Comparison of ENCODE assay signal across 8 cellular contexts in the genomic region with DNA sequence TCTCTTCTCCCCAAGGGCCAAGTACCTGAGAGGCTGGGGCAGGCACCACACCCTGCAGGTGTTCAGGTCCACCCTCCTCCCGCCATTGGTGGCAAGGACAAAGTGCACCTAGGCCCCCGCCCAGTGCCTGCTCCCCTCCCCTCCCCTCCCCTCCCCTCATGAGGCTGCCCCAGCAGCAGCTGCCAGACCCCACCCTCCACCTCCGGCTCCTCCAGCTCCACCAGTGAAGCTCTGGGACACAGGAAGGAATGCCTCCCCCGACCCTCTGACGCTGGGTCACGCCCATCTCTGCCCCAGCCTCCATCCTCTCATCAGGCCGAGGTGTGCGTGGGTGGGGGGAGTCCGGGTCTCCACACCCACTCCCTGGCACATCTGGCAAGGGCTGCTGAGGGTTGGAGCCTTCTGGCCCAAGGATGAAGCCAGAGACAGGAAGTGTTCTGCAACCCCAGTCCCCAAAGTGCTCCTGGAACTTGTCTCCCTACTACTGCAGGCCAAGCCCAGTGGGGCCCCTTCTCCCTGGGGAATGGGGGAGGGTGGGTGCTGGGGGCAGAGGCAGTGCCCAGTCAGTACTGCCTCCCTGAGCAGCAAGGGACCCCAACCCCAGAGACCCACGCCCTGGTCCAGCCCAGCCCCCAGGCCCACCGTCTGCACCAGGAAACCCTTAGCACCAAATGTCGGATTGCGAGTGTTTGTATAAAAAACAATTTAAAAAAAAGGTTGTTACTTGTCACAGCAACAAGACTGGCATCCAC. TPM values are rescaled to one million over a fixed set of nuclear protein-coding genes. Genes with fewer than 3 reads are reported as not detected.
DNase-seq lines count a peak whose midpoint lies in the region; ATAC-seq, FAIRE-seq and TF ChIP-seq lines count a peak whose summit lies in the region.

No MANE protein-coding gene starts in this region.

- H3K27ac Mint-ChIP-seq in naive thymus-derived CD8-positive, alpha-beta T cell = peak overlapping the region in 5 of 10 donors; percentile 15 to 90 (median 44)

- CTCF ChIA-PET in K562 (lab: Yijun Ruan, JAX; ENCODE audit: low intra/inter-chr PET ratio) = no interaction called here

- H3K4me1 Mint-ChIP-seq in naive thymus-derived CD8-positive, alpha-beta T cell = peaks cover 10 to 36% (median 26%) of the 10 kb centered on the region in 4 donors

- H3K79me2 ChIP-seq in K562 (ENCODE audit: control insufficient read depth, insufficient read depth, low read length) = peaks cover 32% of the 10 kb centered on the region

- peak overlapping the region; percentile 99; the same call in 1 of the 2 replicates for H3K4me3 ChIP-seq in K562

- peak overlapping the region; percentile 75 to 89 for H3K9ac ChIP-seq in K562 (ENCODE audit: insufficient read depth in 1 of 2, low read depth in 2 of 2, low read length in 2 of 2)

- no peaks in the 10 kb centered on the region for H3K9me3 Mint-ChIP-seq in naive thymus-derived CD8-positive, alpha-beta T cell

- peaks cover 4% of the 10 kb centered on the region for H3K9me1 ChIP-seq in K562 (ENCODE audit: control insufficient read depth, insufficient read depth, low read length)

- peaks cover 16 to 72% of the 10 kb centered on the region in 2 experiments; a peak in 4 of 5 replicates for H3K4me1 ChIP-seq in K562 (replicated peaks in 1 of 2; ENCODE audit: control insufficient read depth in 2 of 2, insufficient read depth in 2 of 2, low read length in 2 of 2)

- H3K27ac ChIP-seq in K562 (ENCODE audit: extremely low read depth, low read depth, low read length) = peak overlapping the region; percentile 90

- TF ChIP-seq RAD21 in K562 (CRISPR knock-in tag; conservative IDR thresholded peaks at IDR 0.05 in 1 of 2, IDR thresholded peaks at IDR 0.05 in 1 of 2) = no peak

- peak overlapping the region; percentile 73 for H3K4me2 ChIP-seq in K562 (ENCODE audit: insufficient read depth, low read length)

- in situ Hi-C loops in K562 (cut with MboI) = no loop called here

- no peaks in the 10 kb centered on the region for H3K27me3 ChIP-seq in K562 (ENCODE audit: control insufficient read depth in 2 of 2, insufficient read depth in 2 of 2, low read length in 2 of 2)

- H3K4me3 Mint-ChIP-seq in naive thymus-derived CD8-positive, alpha-beta T cell = peak overlapping the region in 7 of 10 donors; percentile 36 to 76 (median 59)

- 37% methylated on average over 11 of the region's 13 CpGs for WGBS in K562 (ENCODE audit: insufficient coverage, low coverage, missing lambda C conversion rate)

- H3K9me3 ChIP-seq in K562 (replicated peaks; ENCODE audit: control insufficient read depth, insufficient read depth, low read depth, low read length) = no peaks in the 10 kb centered on the region

- no peak for TF ChIP-seq EP300 in K562 (IDR thresholded peaks at IDR 0.05; ENCODE audit: low read length)

- peak; percentile 15 for FAIRE-seq in K562 (lab: Jason Lieb, UNC)

- no peak for TF ChIP-seq CTCF in K562 (IDR thresholded peaks at IDR 0.05 in 2 of 3, conservative IDR thresholded peaks at IDR 0.05 in 1 of 3; ENCODE audit: insufficient read depth in 2 of 3, low read depth in 1 of 3, low read length in 3 of 3)

- intact Hi-C loops in K562 (cut with micrococcal nuclease) = loop anchor here (5.0 kb wide), 1 partner anchor 251 kb away; a partner anchor contains a TSS

- TF ChIP-seq POLR2A in K562 (conservative IDR thresholded peaks at IDR 0.05) = no peak

- BruUV-seq in K562 (replicated peaks; lab: Mats Ljungman, UMichigan) = no TSS peak

- DNase-seq in Daoy (ENCODE audit: low read depth) = peak; percentile 69
- DNase-seq in NCI-H226 = peak; percentile 59
- DNase-seq in K562 (ENCODE audit: extremely low read depth in 1 of 4, low spot score in 3 of 4) = peak; percentile 65 to 76 (median 70)
- no peak for DNase-seq in naive thymus-derived CD8-positive, alpha-beta T cell
- no peak for DNase-seq in kidney tubule cell (ENCODE audit: low spot score)
- no peak for DNase-seq in cerebellum (ENCODE audit: low spot score)

- peak overlapping the region; percentile 49; the same call in 1 of the 2 replicates for H2AFZ ChIP-seq in K562 (ENCODE audit: low read depth, low read length)

- H3K27me3 Mint-ChIP-seq in naive thymus-derived CD8-positive, alpha-beta T cell = no peaks in the 10 kb centered on the region

- ATAC-seq in K562 = no peak
- no peak for ATAC-seq in naive thymus-derived CD8-positive, alpha-beta T cell
- no peak for ATAC-seq in GM21390 (IDR thresholded peaks at IDR 0.05; ENCODE audit: unreplicated experiment)
- no peak for ATAC-seq in GM18867 (IDR thresholded peaks at IDR 0.05; ENCODE audit: unreplicated experiment)

- peaks cover 13% of the 10 kb centered on the region; the same call in 1 of the 2 replicates for H4K20me1 ChIP-seq in K562 (replicated peaks; ENCODE audit: control insufficient read depth, insufficient read depth, low read length)

- peaks cover 48% of the 10 kb centered on the region; the same call in 2 of the 3 replicates for H3K36me3 ChIP-seq in K562 (ENCODE audit: control insufficient read depth, insufficient read depth, low read length)

- H3K36me3 Mint-ChIP-seq in naive thymus-derived CD8-positive, alpha-beta T cell = peaks cover 0 to 21% (median 2%) of the 10 kb centered on the region in 3 donors

- POLR2A ChIA-PET in K562 (lab: Yijun Ruan, JAX) = interaction anchor here (0.5 to 1.0 kb wide), 2 partner anchors 16 to 22 kb away, joined by 3 read pairs; no protein-coding TSS in a partner anchor
- POLR2A ChIA-PET in naive thymus-derived CD8-positive, alpha-beta T cell (lab: Charles Lee) = interaction anchor here (0.6 to 2.4 kb wide), 8 partner anchors 9 to 216 kb away, joined by 3 to 19 read pairs (median 6); a partner anchor contains a TSS

RNA-seq across cellular contexts. Expression of a gene that starts 1.6 kb away (rescaled TPM):
- 3.1 and 6.3 TPM in 2 replicates for total RNA-seq in Daoy (2014; rRNA removed; shearing (Covaris generic))
- 103 and 254 TPM in 2 replicates for total RNA-seq in K562 (2011; cell fraction: chromatin; rRNA removed; ENCODE audit: low replicate concordance)
- 128 and 153 TPM in 2 replicates for total RNA-seq in K562 (2011; cell fraction: nucleolus; rRNA removed)
- total RNA-seq in K562 (2011; cell fraction: nucleoplasm; rRNA removed) = 102 and 113 TPM in 2 replicates
- total RNA-seq in K562 (2014; rRNA removed) (28.5 and 36.8 TPM in 2 replicates), K562 (2014; rRNA removed; fragmentation: Illumina TruSeq; extraction: Trizol) (7.9 and 10.8 TPM in 2 replicates), K562 (2015; rRNA removed; fragmentation: Illumina TruSeq; extraction: Trizol) (21.5 and 24.1 TPM in 2 replicates), K562 (2021) (46.1 and 52.8 TPM in 2 replicates), cerebellum (20.7 TPM)
- polyA plus RNA-seq in K562 (2011; rRNA removed) (26.9 and 40.4 TPM in 2 replicates), K562 (2014; fragmentation: Illumina TruSeq; extraction: Trizol) (24.2 and 36.6 TPM in 2 replicates), K562 (2014; fragmentation: Nextera tagmentation; extraction: Ambion mirVana) (1 to 10 TPM; 3.1 to 6.6 TPM), K562 (2014; rRNA removed) (49.0 and 57.1 TPM in 2 replicates)
- polyA plus RNA-seq in K562 (2011; cell fraction: cytosol; rRNA removed) = 35.2 and 67.5 TPM in 2 replicates
- polyA plus RNA-seq in K562 (2011; cell fraction: nucleus; rRNA removed) = 185 and 221 TPM in 2 replicates
- 35.3 and 54.9 TPM in 2 replicates for polyA plus RNA-seq in K562 (2012)
- 14.0 and 18.9 TPM in 2 replicates for polyA minus RNA-seq in K562 (2011; rRNA and poly(A)+ RNA removed)
- 20.3 and 21.6 TPM in 2 replicates for polyA minus RNA-seq in K562 (2011; cell fraction: cytosol; rRNA and poly(A)+ RNA removed)
- 40.1 and 51.8 TPM in 2 replicates for polyA minus RNA-seq in K562 (2011; cell fraction: nucleus; rRNA and poly(A)+ RNA removed)
- 10 to 100 TPM; 48.2 to 50.9 TPM for total RNA-seq in naive thymus-derived CD8-positive, alpha-beta T cell
- polyA plus RNA-seq in naive thymus-derived CD8-positive, alpha-beta T cell = 10 to 100 TPM; 19.8 to 28.3 (median 21.0) TPM

RNA-seq across cellular contexts. Expression of a gene that starts 11.9 kb away (rescaled TPM):
- 3.9 and 4.5 TPM in 2 replicates for total RNA-seq in Daoy (2014; rRNA removed; shearing (Covaris generic))
- total RNA-seq in K562 (2011; cell fraction: chromatin; rRNA removed; ENCODE audit: low replicate concordance) = 14.5 and 45.8 TPM in 2 replicates
- total RNA-seq in K562 (2011; cell fraction: nucleolus; rRNA removed) = 23.8 and 25.5 TPM in 2 replicates
- total RNA-seq in K562 (2011; cell fraction: nucleoplasm; rRNA removed) = 15.2 and 19.3 TPM in 2 replicates
- total RNA-seq in K562 (2014; rRNA removed) = 13.5 and 17.2 TPM in 2 replicates
- total RNA-seq in K562 (2014; rRNA removed; fragmentation: Illumina TruSeq; extraction: Trizol) = 3.2 and 3.8 TPM in 2 replicates
- total RNA-seq in K562 (2015; rRNA removed; fragmentation: Illumina TruSeq; extraction: Trizol) = 11.2 and 11.3 TPM in 2 replicates
- 24.9 and 27.8 TPM in 2 replicates for total RNA-seq in K562 (2021)
- polyA plus RNA-seq in K562 (2011; rRNA removed) = 3.9 and 4.2 TPM in 2 replicates
- polyA plus RNA-seq in K562 (2011; cell fraction: cytosol; rRNA removed) = 4.1 and 9.7 TPM in 2 replicates
- 29.4 and 48.2 TPM in 2 replicates for polyA plus RNA-seq in K562 (2011; cell fraction: nucleus; rRNA removed)
- polyA plus RNA-seq in K562 (2012) = 14.3 and 16.2 TPM in 2 replicates
- polyA plus RNA-seq in K562 (2014; fragmentation: Illumina TruSeq; extraction: Trizol) = 8.2 and 14.9 TPM in 2 replicates
- under 1 TPM; 0.01 to 0.03 TPM for polyA plus RNA-seq in K562 (2014; fragmentation: Nextera tagmentation; extraction: Ambion mirVana)
- 13.0 and 16.5 TPM in 2 replicates for polyA plus RNA-seq in K562 (2014; rRNA removed)
- 1.1 and 2.7 TPM in 2 replicates for polyA minus RNA-seq in K562 (2011; rRNA and poly(A)+ RNA removed)
- polyA minus RNA-seq in K562 (2011; cell fraction: cytosol; rRNA and poly(A)+ RNA removed) = 6.3 and 8.5 TPM in 2 replicates
- 6.7 and 6.9 TPM in 2 replicates for polyA minus RNA-seq in K562 (2011; cell fraction: nucleus; rRNA and poly(A)+ RNA removed)
- 10 to 100 TPM; 17.7 to 19.4 TPM for total RNA-seq in naive thymus-derived CD8-positive, alpha-beta T cell
- 1 to 10 TPM in 1 of 3 donors, under 1 TPM in 2; 0.57 to 1.5 (median 0.59) TPM for polyA plus RNA-seq in naive thymus-derived CD8-positive, alpha-beta T cell
- 10.4 TPM for total RNA-seq in cerebellum

RNA-seq across cellular contexts. Expression of a gene that starts 21.6 kb away (rescaled TPM):
- 0.86 and 1.2 TPM in 2 replicates for total RNA-seq in Daoy (2014; rRNA removed; shearing (Covaris generic))
- 3.5 and 12.3 TPM in 2 replicates for total RNA-seq in K562 (2011; cell fraction: chromatin; rRNA removed; ENCODE audit: low replicate concordance)
- 7.8 and 11.8 TPM in 2 replicates for total RNA-seq in K562 (2011; cell fraction: nucleolus; rRNA removed)
- 5.1 and 7.5 TPM in 2 replicates for total RNA-seq in K562 (2011; cell fraction: nucleoplasm; rRNA removed)
- total RNA-seq in K562 (2014; rRNA removed) (4.8 and 9.8 TPM in 2 replicates), K562 (2014; rRNA removed; fragmentation: Illumina TruSeq; extraction: Trizol) (0.95 and 1.1 TPM in 2 replicates), K562 (2015; rRNA removed; fragmentation: Illumina TruSeq; extraction: Trizol) (3.5 and 4.8 TPM in 2 replicates), K562 (2021) (12.1 and 15.2 TPM in 2 replicates), cerebellum (7.9 TPM)
- polyA plus RNA-seq in K562 (2011; rRNA removed) (3.9 and 6.8 TPM in 2 replicates), K562 (2014; fragmentation: Illumina TruSeq; extraction: Trizol) (6.0 and 9.6 TPM in 2 replicates), K562 (2014; fragmentation: Nextera tagmentation; extraction: Ambion mirVana) (under 1 TPM; 0.37 to 0.52 TPM), K562 (2014; rRNA removed) (11.4 and 12.4 TPM in 2 replicates)
- 4.6 and 19.2 TPM in 2 replicates for polyA plus RNA-seq in K562 (2011; cell fraction: cytosol; rRNA removed)
- polyA plus RNA-seq in K562 (2011; cell fraction: nucleus; rRNA removed) = 35.1 and 67.7 TPM in 2 replicates
- polyA plus RNA-seq in K562 (2012) = 15.0 and 18.1 TPM in 2 replicates
- 0.45 and 0.67 TPM in 2 replicates for polyA minus RNA-seq in K562 (2011; rRNA and poly(A)+ RNA removed)
- polyA minus RNA-seq in K562 (2011; cell fraction: cytosol; rRNA and poly(A)+ RNA removed) = 5.6 and 6.4 TPM in 2 replicates
- polyA minus RNA-seq in K562 (2011; cell fraction: nucleus; rRNA and poly(A)+ RNA removed) = 2.4 and 3.0 TPM in 2 replicates
- 1 to 10 TPM; 7.7 to 9.3 TPM for total RNA-seq in naive thymus-derived CD8-positive, alpha-beta T cell
- 10 to 100 TPM in 1 of 3 donors, 1 to 10 TPM in 2; 7.4 to 15.4 (median 8.9) TPM for polyA plus RNA-seq in naive thymus-derived CD8-positive, alpha-beta T cell

RNA-seq across cellular contexts. Expression of a gene that starts 23.1 kb away (rescaled TPM):
- total RNA-seq in Daoy (2014; rRNA removed; shearing (Covaris generic)) = 81.6 and 82.7 TPM in 2 replicates
- total RNA-seq in K562 (2011; cell fraction: chromatin; rRNA removed; ENCODE audit: low replicate concordance) = 43.5 and 79.2 TPM in 2 replicates
- 37.2 and 37.9 TPM in 2 replicates for total RNA-seq in K562 (2011; cell fraction: nucleolus; rRNA removed)
- 25.8 and 34.6 TPM in 2 replicates for total RNA-seq in K562 (2011; cell fraction: nucleoplasm; rRNA removed)
- total RNA-seq in K562 (2014; rRNA removed) (59.9 and 65.9 TPM in 2 replicates), K562 (2014; rRNA removed; fragmentation: Illumina TruSeq; extraction: Trizol) (37.1 and 45.0 TPM in 2 replicates), K562 (2015; rRNA removed; fragmentation: Illumina TruSeq; extraction: Trizol) (69.1 and 70.2 TPM in 2 replicates), K562 (2021) (79.5 and 83.2 TPM in 2 replicates), cerebellum (44.0 TPM)
- polyA plus RNA-seq in K562 (2011; rRNA removed) (31.9 and 38.8 TPM in 2 replicates), K562 (2014; fragmentation: Illumina TruSeq; extraction: Trizol) (65.2 and 68.2 TPM in 2 replicates), K562 (2014; fragmentation: Nextera tagmentation; extraction: Ambion mirVana) (1 to 10 TPM; 4.2 to 4.3 TPM), K562 (2014; rRNA removed) (53.9 and 60.5 TPM in 2 replicates)
- polyA plus RNA-seq in K562 (2011; cell fraction: cytosol; rRNA removed) = 31.0 and 31.9 TPM in 2 replicates
- polyA plus RNA-seq in K562 (2011; cell fraction: nucleus; rRNA removed) = 33.2 and 38.3 TPM in 2 replicates
- 64.7 and 71.3 TPM in 2 replicates for polyA plus RNA-seq in K562 (2012)
- polyA minus RNA-seq in K562 (2011; rRNA and poly(A)+ RNA removed) = 43.7 and 45.2 TPM in 2 replicates
- 40.1 and 44.7 TPM in 2 replicates for polyA minus RNA-seq in K562 (2011; cell fraction: cytosol; rRNA and poly(A)+ RNA removed)
- polyA minus RNA-seq in K562 (2011; cell fraction: nucleus; rRNA and poly(A)+ RNA removed) = 16.3 and 25.7 TPM in 2 replicates
- total RNA-seq in naive thymus-derived CD8-positive, alpha-beta T cell = 10 to 100 TPM; 91.1 to 93.3 TPM
- 100 to 1,000 TPM in 1 of 3 donors, 10 to 100 TPM in 2; 67.2 to 110 (median 85.9) TPM for polyA plus RNA-seq in naive thymus-derived CD8-positive, alpha-beta T cell

Comparison
In these comparisons a context has a peak if more than half of its experiments do, and no peak if none do; other contexts are left out.
1. DNase-seq: peak in Daoy (single experiment), NCI-H226 (single experiment) and K562 (4 of 4); none in naive thymus-derived CD8-positive, alpha-beta T cell (0 of 10), kidney tubule cell (single experiment) and cerebellum (single experiment).